12 cellular contexts compared by ENCODE assay signal in the genomic region with DNA sequence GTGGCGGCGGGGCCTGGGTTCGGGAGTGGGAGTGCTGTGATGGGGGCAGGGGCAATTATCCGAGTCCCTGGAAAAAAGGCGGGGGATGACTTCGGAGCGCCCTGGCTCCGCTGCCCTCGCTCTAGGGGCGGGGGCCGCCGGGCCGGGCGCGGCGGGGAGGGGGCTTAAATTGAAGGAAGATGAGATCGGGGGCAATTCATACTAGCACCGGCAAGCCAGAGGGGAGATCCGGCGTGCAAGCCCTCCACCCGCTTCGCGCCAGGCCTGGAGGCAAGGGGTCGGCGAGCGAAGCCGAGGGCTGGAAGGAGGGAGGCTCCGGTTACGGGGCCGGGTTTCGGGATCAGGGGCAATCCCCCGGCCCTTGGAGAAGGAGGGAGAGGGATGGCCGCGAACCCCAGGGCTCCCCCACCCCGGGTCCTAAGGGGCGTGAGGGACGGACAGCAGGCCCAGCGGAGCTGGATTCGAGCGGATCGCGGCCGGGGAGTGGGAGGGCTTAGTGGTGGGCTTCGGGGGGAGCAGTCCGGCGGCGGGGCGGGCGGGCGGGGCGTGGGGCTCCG. TPM values are rescaled to one million over a fixed set of nuclear protein-coding genes. Genes with fewer than 3 reads are reported as not detected.
DNase-seq lines count a peak whose midpoint lies in the region; ATAC-seq, FAIRE-seq and TF ChIP-seq lines count a peak whose summit lies in the region.
"Had no signal": no experiment of that assay in that cellular context is flagged by ENCODE, and none has a peak within 500 bp of the region (broad histone marks: within the 10 kb centered on the region; RNA-seq: fewer than 3 reads in every experiment).

No MANE protein-coding gene starts in this region.

- H2BK20ac ChIP-seq in H9 (ENCODE audit: low read depth, low read length, poor library complexity, severe bottlenecking), result no peak overlapping the region

- H4K5ac ChIP-seq in H9 (ENCODE audit: insufficient read length, low read depth, low read length), result no peak overlapping the region

- CTCF ChIA-PET in K562 (lab: Yijun Ruan, JAX; ENCODE audit: low intra/inter-chr PET ratio), result no interaction called here

- H3K27ac ChIP-seq in DND-41 (ENCODE audit: low read length) (no peak overlapping the region), H9 (ENCODE audit: insufficient read length, low read depth, low read length) (no peak overlapping the region), K562 (ENCODE audit: extremely low read depth, low read depth, low read length) (no peak overlapping the region; the same call in 2 of the 3 replicates), osteoblast (ENCODE audit: low read depth, low read length) (no peak overlapping the region)

- no peaks in the 10 kb centered on the region for H3K79me1 ChIP-seq in H9 (ENCODE audit: insufficient read depth, low read depth, low read length, poor library complexity, severe bottlenecking)

- H3K9me1 ChIP-seq in K562 (ENCODE audit: control insufficient read depth, insufficient read depth, low read length), result peaks cover 2% of the 10 kb centered on the region

- no peaks in the 10 kb centered on the region for H3K9me3 ChIP-seq in DND-41 (ENCODE audit: insufficient read depth, low read length, severe bottlenecking)
- peaks cover 9% of the 10 kb centered on the region for H3K9me3 ChIP-seq in H9 (ENCODE audit: control insufficient read depth, low read depth, low read length)
- no peaks in the 10 kb centered on the region for H3K9me3 ChIP-seq in K562 (replicated peaks; ENCODE audit: control insufficient read depth, insufficient read depth, low read depth, low read length)
- H3K9me3 ChIP-seq in osteoblast (ENCODE audit: low read depth, low read length), result no peaks in the 10 kb centered on the region

- H2AFZ ChIP-seq in DND-41 (ENCODE audit: low read depth, low read length) (peak overlapping the region; percentile 58; the same call in 1 of the 2 replicates), H9 (ENCODE audit: low read length) (no peak overlapping the region), K562 (ENCODE audit: low read depth, low read length) (peak overlapping the region; percentile 32; the same call in 1 of the 2 replicates), osteoblast (ENCODE audit: low read length) (no peak overlapping the region)

- no peak overlapping the region for H2BK5ac ChIP-seq in H9 (ENCODE audit: insufficient read length, low read length)

- no CpG with 5 or more reads among the region's 52 CpGs for WGBS in H9 (ENCODE audit: extremely low coverage, insufficient read length, low lambda C conversion rate)
- WGBS in K562 (ENCODE audit: insufficient coverage, low coverage, missing lambda C conversion rate), result 0% methylated on average over 1 of the region's 52 CpGs

- H3K4me3 ChIP-seq in DND-41 (ENCODE audit: low read depth in 1 of 2, low read length in 2 of 2) (no peak overlapping the region), K562 (no peak overlapping the region), osteoblast (ENCODE audit: insufficient read depth, low read length) (no peak overlapping the region)
- H3K4me3 ChIP-seq: cardiac muscle cell had no signal

- no peak overlapping the region for H4K8ac ChIP-seq in H9 (replicated peaks; ENCODE audit: insufficient read length, low read depth, low read length)

- peaks cover 66% of the 10 kb centered on the region for H3K27me3 Mint-ChIP-seq in H9 (ENCODE audit: low read depth)
- H3K27me3 Mint-ChIP-seq: naive thymus-derived CD8-positive, alpha-beta T cell had no signal

- no peak overlapping the region for H3K14ac ChIP-seq in H9 (ENCODE audit: insufficient read depth, low read length)

- no peaks in the 10 kb centered on the region; the same call in 1 of the 2 replicates for H4K20me1 ChIP-seq in DND-41 (ENCODE audit: insufficient read depth, low read length)
- H4K20me1 ChIP-seq in H9 (ENCODE audit: control insufficient read depth, insufficient read depth, insufficient read length), result no peaks in the 10 kb centered on the region
- peaks cover 12% of the 10 kb centered on the region; the same call in 1 of the 2 replicates for H4K20me1 ChIP-seq in K562 (replicated peaks; ENCODE audit: control insufficient read depth, insufficient read depth, low read length)
- peaks cover 3% of the 10 kb centered on the region for H4K20me1 ChIP-seq in osteoblast (ENCODE audit: insufficient read depth, low read length)

- H3K56ac ChIP-seq in H9 (ENCODE audit: insufficient read length, low read depth, low read length), result no peak overlapping the region

- H3K4me1 ChIP-seq in DND-41 (ENCODE audit: insufficient read depth, low read length) (peaks cover 26% of the 10 kb centered on the region), H9 (ENCODE audit: insufficient read depth, low read length) (no peaks in the 10 kb centered on the region), K562 (replicated peaks in 1 of 2; ENCODE audit: control insufficient read depth in 2 of 2, insufficient read depth in 2 of 2, low read length in 2 of 2) (peaks cover 10 to 29% of the 10 kb centered on the region in 2 experiments; a peak in 4 of 5 replicates), osteoblast (ENCODE audit: insufficient read depth, low read length) (no peaks in the 10 kb centered on the region)

- H3K4me2 ChIP-seq in DND-41 (ENCODE audit: insufficient read depth, low read length) (no peak overlapping the region), H9 (ENCODE audit: insufficient read depth, insufficient read length, low read length) (no peak overlapping the region), K562 (ENCODE audit: insufficient read depth, low read length) (no peak overlapping the region; the same call in none of the 2 replicates), osteoblast (ENCODE audit: insufficient read depth, low read length) (no peak overlapping the region)

- no peak overlapping the region for H3K4ac ChIP-seq in H9 (ENCODE audit: low read depth, low read length)

- H2BK12ac ChIP-seq in H9 (ENCODE audit: insufficient read length, low read depth, low read length), result no peak overlapping the region

- H3K36me3 Mint-ChIP-seq in H9 (ENCODE audit: insufficient read depth in 1 of 3, low read depth in 3 of 3), result peaks cover 0 to 10% (median 0%) of the 10 kb centered on the region in 3 experiments; a peak in 3 of 7 replicates
- H3K36me3 Mint-ChIP-seq: naive thymus-derived CD8-positive, alpha-beta T cell had no signal

- peaks cover 0 to 16% of the 10 kb centered on the region in 2 experiments; a peak in 3 of 4 replicates for H3K4me1 Mint-ChIP-seq in H9

- no peak for TF ChIP-seq POLR2A in K562 (conservative IDR thresholded peaks at IDR 0.05)

- TF ChIP-seq CTCF in DND-41 (IDR thresholded peaks at IDR 0.05; ENCODE audit: borderline replicate concordance, extremely low read depth, low read length, poor library complexity, severe bottlenecking) (no peak), H9 (conservative IDR thresholded peaks at IDR 0.05) (no peak), K562 (IDR thresholded peaks at IDR 0.05 in 2 of 3, conservative IDR thresholded peaks at IDR 0.05 in 1 of 3; ENCODE audit: insufficient read depth in 2 of 3, low read depth in 1 of 3, low read length in 3 of 3) (no peak), osteoblast (IDR thresholded peaks at IDR 0.05; ENCODE audit: extremely low read depth, low read depth, low read length) (no peak)

- H3K4me3 Mint-ChIP-seq in H9, result no peak overlapping the region

- no peak for TF ChIP-seq EP300 in K562 (IDR thresholded peaks at IDR 0.05; ENCODE audit: low read length)

- no peak overlapping the region for H3K27ac Mint-ChIP-seq in H9

- no peak overlapping the region for H2BK15ac ChIP-seq in H9 (ENCODE audit: low read depth, low read length)

- no peak overlapping the region for H2BK120ac ChIP-seq in H9 (ENCODE audit: low read depth, low read length, poor library complexity, severe bottlenecking)

- H3K23ac ChIP-seq in H9 (ENCODE audit: insufficient read length, low read depth, low read length), result no peak overlapping the region

- peaks cover 14% of the 10 kb centered on the region for H3K27me3 ChIP-seq in DND-41 (ENCODE audit: insufficient read depth, low read length, poor library complexity)
- H3K27me3 ChIP-seq in H9 (ENCODE audit: insufficient read depth, low read length), result peaks cover 19% of the 10 kb centered on the region; the same call in 1 of the 2 replicates
- no peaks in the 10 kb centered on the region for H3K27me3 ChIP-seq in K562 (ENCODE audit: control insufficient read depth in 2 of 2, insufficient read depth in 2 of 2, low read length in 2 of 2)
- no peaks in the 10 kb centered on the region for H3K27me3 ChIP-seq in osteoblast (ENCODE audit: insufficient read depth, low read length)
- H3K27me3 ChIP-seq: cardiac muscle cell had no signal

- in situ Hi-C loops in K562 (cut with MboI), result no loop called here

- no peaks in the 10 kb centered on the region for H3K36me3 ChIP-seq in DND-41 (ENCODE audit: insufficient read depth, low read length)
- peaks cover 4% of the 10 kb centered on the region; the same call in 2 of the 3 replicates for H3K36me3 ChIP-seq in K562 (ENCODE audit: control insufficient read depth, insufficient read depth, low read length)
- H3K36me3 ChIP-seq in osteoblast (ENCODE audit: insufficient read depth, low read length), result no peaks in the 10 kb centered on the region
- H3K36me3 ChIP-seq: cardiac muscle cell had no signal

- ATAC-seq in DND-41 (ENCODE audit: insufficient read depth, low read depth), result no peak
- ATAC-seq in K562, result no peak; the same call in 2 of the 3 replicates
- no peak for ATAC-seq in HG03432 (IDR thresholded peaks at IDR 0.05; ENCODE audit: unreplicated experiment)

- H3T11ph ChIP-seq in H9 (ENCODE audit: low read length), result no peak overlapping the region

- peak; percentile 23 for DNase-seq in DND-41
- DNase-seq in H9, result peak; percentile 28
- DNase-seq in K562 (ENCODE audit: extremely low read depth in 1 of 4, low spot score in 3 of 4), result peak; percentile 27 to 44 (median 38)
- DNase-seq in osteoblast (ENCODE audit: insufficient read length, low spot score, missing footprints), result peak; percentile 89
- DNase-seq in NCI-H2029 (lab: John Stamatoyannopoulos, UW), result no peak
- DNase-seq in NCI-H2196 treated with DMSO at 0.1 percent for 48 hours (lab: John Stamatoyannopoulos, UW; ENCODE audit: unreplicated experiment), result no peak
- DNase-seq: GF-D8, NCI-H187 treated with DMSO at 0.1 percent for 48 hours had no signal

- H3K9ac ChIP-seq in DND-41 (ENCODE audit: low read depth, low read length), result no peak overlapping the region; the same call in 1 of the 2 replicates
- no peak overlapping the region for H3K9ac ChIP-seq in H9 (ENCODE audit: extremely low read depth, insufficient read length, low read length)
- peak overlapping the region in 1 of 2 experiments; percentile 61; a peak in 1 of 4 replicates for H3K9ac ChIP-seq in K562 (ENCODE audit: insufficient read depth in 1 of 2, low read depth in 2 of 2, low read length in 2 of 2)

- intact Hi-C loops in K562 (cut with micrococcal nuclease), result loop anchor here (2.0 kb wide), 2 partner anchors 41 to 51 kb away; no protein-coding TSS in a partner anchor

- no peak for FAIRE-seq in K562 (lab: Jason Lieb, UNC)
- FAIRE-seq: frontal cortex had no signal

- H3K18ac ChIP-seq in H9 (ENCODE audit: insufficient read length, low read depth, low read length), result no peak overlapping the region

- H2AK5ac ChIP-seq in H9 (ENCODE audit: insufficient read length, low read length), result no peak overlapping the region

- H3K79me2 ChIP-seq in DND-41 (ENCODE audit: insufficient read depth, low read length), result peaks cover 11% of the 10 kb centered on the region
- H3K79me2 ChIP-seq in H9 (ENCODE audit: insufficient read depth, low read length), result no peaks in the 10 kb centered on the region
- peaks cover 43% of the 10 kb centered on the region for H3K79me2 ChIP-seq in K562 (ENCODE audit: control insufficient read depth, insufficient read depth, low read length)
- H3K79me2 ChIP-seq in osteoblast (ENCODE audit: insufficient read depth, low read length), result peaks cover 2% of the 10 kb centered on the region

- BruUV-seq in K562 (replicated peaks; lab: Mats Ljungman, UMichigan), result no TSS peak

- POLR2A ChIA-PET in K562 (lab: Yijun Ruan, JAX), result interaction anchor here (0.7 kb wide), 1 partner anchor 9 kb away, joined by 4 read pairs; no protein-coding TSS in a partner anchor

- H3K9me3 Mint-ChIP-seq in H9, result peaks cover 0 to 56% of the 10 kb centered on the region in 2 experiments; a peak in 2 of 5 replicates

- no peak overlapping the region for H4K91ac ChIP-seq in H9 (ENCODE audit: insufficient read length, low read depth, low read length)

- H3K23me2 ChIP-seq in H9 (ENCODE audit: insufficient read length, low read depth, low read length, poor library complexity, severe bottlenecking), result peaks cover 22% of the 10 kb centered on the region

- no peak for TF ChIP-seq RAD21 in K562 (CRISPR knock-in tag; conservative IDR thresholded peaks at IDR 0.05 in 1 of 2, IDR thresholded peaks at IDR 0.05 in 1 of 2)

RNA-seq across cellular contexts. Expression of a gene that starts 1.2 kb away (rescaled TPM):
- 6.1 TPM in 2 replicates for total RNA-seq in H9 (2021)
- 14.0 and 23.7 TPM in 2 replicates for total RNA-seq in K562 (2011; cell fraction: chromatin; rRNA removed; ENCODE audit: low replicate concordance)
- total RNA-seq in K562 (2011; cell fraction: nucleolus; rRNA removed), result 8.3 TPM in 2 replicates
- 9.8 and 10.6 TPM in 2 replicates for total RNA-seq in K562 (2011; cell fraction: nucleoplasm; rRNA removed)
- 3.3 and 4.5 TPM in 2 replicates for total RNA-seq in K562 (2014; rRNA removed)
- total RNA-seq in K562 (2014; rRNA removed; fragmentation: Illumina TruSeq; extraction: Trizol), result 1.4 and 2.1 TPM in 2 replicates
- 2.1 and 3.3 TPM in 2 replicates for total RNA-seq in K562 (2015; rRNA removed; fragmentation: Illumina TruSeq; extraction: Trizol)
- total RNA-seq in K562 (2021), result 26.2 and 29.6 TPM in 2 replicates
- 1.0 and 1.7 TPM in 2 replicates for polyA plus RNA-seq in K562 (2011; rRNA removed)
- polyA plus RNA-seq in K562 (2011; cell fraction: cytosol; rRNA removed), result 1.1 and 1.2 TPM in 2 replicates
- polyA plus RNA-seq in K562 (2011; cell fraction: nucleus; rRNA removed), result 4.0 and 5.7 TPM in 2 replicates
- polyA plus RNA-seq in K562 (2012), result 9.5 and 11.9 TPM in 2 replicates
- 16.2 and 18.2 TPM in 2 replicates for polyA plus RNA-seq in K562 (2014; fragmentation: Illumina TruSeq; extraction: Trizol)
- polyA plus RNA-seq in K562 (2014; fragmentation: Nextera tagmentation; extraction: Ambion mirVana), result under 1 TPM; 0.48 to 0.55 TPM
- polyA plus RNA-seq in K562 (2014; rRNA removed), result 4.3 and 5.0 TPM in 2 replicates
- 1.8 and 2.1 TPM in 2 replicates for polyA minus RNA-seq in K562 (2011; rRNA and poly(A)+ RNA removed)
- 7.8 and 13.0 TPM in 2 replicates for polyA minus RNA-seq in K562 (2011; cell fraction: cytosol; rRNA and poly(A)+ RNA removed)
- polyA minus RNA-seq in K562 (2011; cell fraction: nucleus; rRNA and poly(A)+ RNA removed), result 3.2 and 3.4 TPM in 2 replicates
- total RNA-seq in osteoblast, result 1.4 and 1.8 TPM in 2 replicates

Comparison
In these comparisons a context has a peak if more than half of its experiments do, and no peak if none do; other contexts are left out.
1. DNase-seq: peak in DND-41 (single experiment), H9 (single experiment), K562 (4 of 4) and osteoblast (single experiment); none in NCI-H2029 (single experiment) and NCI-H2196 treated with DMSO at 0.1 percent for 48 hours (single experiment).
2. H2AFZ ChIP-seq: peak in DND-41 (single experiment) and K562 (single experiment); none in H9 (single experiment) and osteoblast (single experiment).